Comparison of ENCODE assay signal across 16 cellular contexts in the genomic region with DNA sequence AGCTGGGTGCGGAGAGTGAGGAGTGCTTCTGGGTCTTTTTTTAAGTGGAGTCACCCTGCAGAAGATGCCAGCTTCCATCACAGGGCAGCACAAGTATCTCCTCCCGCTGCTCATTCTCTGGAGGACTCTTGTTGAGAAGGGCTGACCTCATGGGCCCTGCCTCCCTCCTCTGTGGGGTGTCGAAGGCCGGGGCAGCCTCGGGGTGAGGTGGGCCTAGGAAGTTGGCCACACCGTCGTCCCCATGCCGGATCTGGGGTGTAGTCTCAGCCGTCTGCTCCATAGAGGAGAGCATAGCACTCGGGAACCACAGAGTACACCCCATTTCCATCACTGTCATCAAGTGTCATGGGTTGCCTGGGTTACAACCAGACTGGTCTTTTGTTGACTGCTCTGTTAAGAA.
DNase-seq lines count a peak whose midpoint lies in the region; TF ChIP-seq lines count a peak whose summit lies in the region.
"Had no signal": no experiment of that assay in that cellular context is flagged by ENCODE, and none has a peak within 500 bp of the region (broad histone marks: within the 10 kb centered on the region; RNA-seq: fewer than 3 reads in every experiment).

No MANE protein-coding gene starts in this region.

- TF ChIP-seq CTCF in chondrocyte (IDR thresholded peaks at IDR 0.05), result no peak
- TF ChIP-seq CTCF in osteoblast (IDR thresholded peaks at IDR 0.05; ENCODE audit: extremely low read depth, low read depth, low read length), result no peak

- H2AFZ ChIP-seq in osteoblast (ENCODE audit: low read length), result no peak overlapping the region
- H2AFZ ChIP-seq: GM23248 had no signal

- no peaks in the 10 kb centered on the region for H3K27me3 Mint-ChIP-seq in chondrocyte (ENCODE audit: low read depth)
- H3K27me3 Mint-ChIP-seq: B cell; CD4-positive, CD25-positive, alpha-beta regulatory T cell had no signal

- H3K4me2 ChIP-seq in osteoblast (ENCODE audit: insufficient read depth, low read length), result no peak overlapping the region
- H3K4me2 ChIP-seq: BLaER1 had no signal

- H3K9me3 ChIP-seq in osteoblast (ENCODE audit: low read depth, low read length), result no peaks in the 10 kb centered on the region
- H3K9me3 ChIP-seq: BLaER1, Caco-2 had no signal

- H3K79me2 ChIP-seq in osteoblast (ENCODE audit: insufficient read depth, low read length), result no peaks in the 10 kb centered on the region

- H3K4me1 ChIP-seq in osteoblast (ENCODE audit: insufficient read depth, low read length), result no peaks in the 10 kb centered on the region
- H3K4me1 ChIP-seq: BLaER1, Caco-2 had no signal

- H3K4me3 Mint-ChIP-seq in chondrocyte (ENCODE audit: unreplicated experiment), result no peak overlapping the region
- H3K4me3 Mint-ChIP-seq: B cell; CD4-positive, CD25-positive, alpha-beta regulatory T cell; CD8-positive, alpha-beta T cell; H9 had no signal

- H3K27ac ChIP-seq in osteoblast (ENCODE audit: low read depth, low read length), result no peak overlapping the region
- H3K27ac ChIP-seq: BLaER1, C4-2B, GM23248 had no signal

- H4K20me1 ChIP-seq in osteoblast (ENCODE audit: insufficient read depth, low read length), result no peaks in the 10 kb centered on the region

- H3K4me1 Mint-ChIP-seq in chondrocyte (ENCODE audit: low read depth), result no peaks in the 10 kb centered on the region
- H3K4me1 Mint-ChIP-seq: B cell, H9 had no signal

- DNase-seq in chondrocyte (ENCODE audit: low spot score) (no peak), islet precursor cell (peak; percentile 39), osteoblast (ENCODE audit: insufficient read length, low spot score, missing footprints) (peak; percentile 13), SKM-1 (lab: John Stamatoyannopoulos, UW; ENCODE audit: unreplicated experiment) (no peak), 8988T (no peak)
- DNase-seq in activated T-cell treated with anti-CD3 and anti-CD28 coated beads, Interleukin-2, amount 50 U/mL, for 1 hour, result no peak
- DNase-seq: Caco-2; CD4-positive, CD25-positive, alpha-beta regulatory T cell; CD8-positive, alpha-beta T cell; DMS153; DND-41; GM23248; H9 had no signal

- H3K4me3 ChIP-seq in osteoblast (ENCODE audit: insufficient read depth, low read length), result no peak overlapping the region
- H3K4me3 ChIP-seq: BLaER1, GM23248 had no signal

- no peaks in the 10 kb centered on the region for H3K27me3 ChIP-seq in osteoblast (ENCODE audit: insufficient read depth, low read length)
- H3K27me3 ChIP-seq: BLaER1 had no signal

- H3K27ac Mint-ChIP-seq in chondrocyte (ENCODE audit: unreplicated experiment), result peak overlapping the region; percentile 17
- H3K27ac Mint-ChIP-seq: B cell; CD4-positive, CD25-positive, alpha-beta regulatory T cell; CD8-positive, alpha-beta T cell; H9 had no signal

- no peaks in the 10 kb centered on the region for H3K9me3 Mint-ChIP-seq in chondrocyte (ENCODE audit: low read depth)
- H3K9me3 Mint-ChIP-seq: CD4-positive, CD25-positive, alpha-beta regulatory T cell; CD8-positive, alpha-beta T cell; H9 had no signal

- H3K36me3 ChIP-seq in osteoblast (ENCODE audit: insufficient read depth, low read length), result peaks cover 74% of the 10 kb centered on the region

- peaks cover 53% of the 10 kb centered on the region for H3K36me3 Mint-ChIP-seq in chondrocyte (ENCODE audit: low read depth)

Comparison
In these comparisons a context has a peak if more than half of its experiments do, and no peak if none do; other contexts are left out.
1. DNase-seq: peak in islet precursor cell (single experiment) and osteoblast (single experiment); none in chondrocyte (single experiment), SKM-1 (single experiment), activated T-cell treated with anti-CD3 and anti-CD28 coated beads, Interleukin-2, amount 50 U/mL, for 1 hour (single experiment) and 8988T (single experiment).